ENCODE assay signal across 1 cellular context in genomic region chr16:56450901-56451752, GRCh38.
TF ChIP-seq lines count a peak whose summit lies in the region.

TSS of gene NUDT21 (minus strand) at chr16:56451332. CDS start at chr16:56451202, 130 bp downstream.
TSS of gene OGFOD1 (plus strand) at chr16:56451554. CDS start at chr16:56451613, 59 bp downstream.

TF ChIP-seq in HEK293, 187 proteins besides CTCF, POLR2A, EP300 and RAD21 (continued from another document):
- TF ChIP-seq, protein P1, sequence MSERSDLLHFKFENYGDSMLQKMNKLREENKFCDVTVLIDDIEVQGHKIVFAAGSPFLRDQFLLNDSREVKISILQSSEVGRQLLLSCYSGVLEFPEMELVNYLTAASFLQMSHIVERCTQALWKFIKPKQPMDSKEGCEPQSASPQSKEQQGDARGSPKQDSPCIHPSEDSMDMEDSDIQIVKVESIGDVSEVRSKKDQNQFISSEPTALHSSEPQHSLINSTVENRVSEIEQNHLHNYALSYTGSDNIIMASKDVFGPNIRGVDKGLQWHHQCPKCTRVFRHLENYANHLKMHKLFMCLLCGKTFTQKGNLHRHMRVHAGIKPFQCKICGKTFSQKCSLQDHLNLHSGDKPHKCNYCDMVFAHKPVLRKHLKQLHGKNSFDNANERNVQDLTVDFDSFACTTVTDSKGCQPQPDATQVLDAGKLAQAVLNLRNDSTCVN (tag by site-specific recombination; optimal IDR thresholded peaks at IDR 0.05): peak; percentile 85
- TF ChIP-seq ZBTB17 (tag by site-specific recombination; IDR thresholded peaks at IDR 0.05): peak; percentile 81
- peak; percentile 59 for TF ChIP-seq ZNF518A (tag by site-specific recombination; conservative IDR thresholded peaks at IDR 0.05; ENCODE audit: low read depth)
- TF ChIP-seq ZSCAN5A (tag by site-specific recombination; IDR thresholded peaks at IDR 0.05): no peak
- TF ChIP-seq ZNF335 (tag by site-specific recombination; conservative IDR thresholded peaks at IDR 0.05): peak; percentile 69
- TF ChIP-seq ZNF2 (tag by site-specific recombination; IDR thresholded peaks at IDR 0.05): peak; percentile 51
- peak; percentile 97 for TF ChIP-seq SP2 (tag by site-specific recombination; IDR thresholded peaks at IDR 0.05)
- no peak for TF ChIP-seq ZNF302 (tag by site-specific recombination; IDR thresholded peaks at IDR 0.05; ENCODE audit: low read depth)
- TF ChIP-seq ZBTB11 (tag by site-specific recombination; conservative IDR thresholded peaks at IDR 0.05; ENCODE audit: low read depth): peak; percentile 78
- TF ChIP-seq ZNF544 (tag by site-specific recombination; IDR thresholded peaks at IDR 0.05): no peak
- TF ChIP-seq IKZF3 (tag by site-specific recombination; IDR thresholded peaks at IDR 0.05): peak; percentile 22; the same call in 1 of the 2 replicates
- TF ChIP-seq ZBTB20 (tag by site-specific recombination; IDR thresholded peaks at IDR 0.05): no peak
